12 cellular contexts compared by ENCODE assay signal in the genomic region with DNA sequence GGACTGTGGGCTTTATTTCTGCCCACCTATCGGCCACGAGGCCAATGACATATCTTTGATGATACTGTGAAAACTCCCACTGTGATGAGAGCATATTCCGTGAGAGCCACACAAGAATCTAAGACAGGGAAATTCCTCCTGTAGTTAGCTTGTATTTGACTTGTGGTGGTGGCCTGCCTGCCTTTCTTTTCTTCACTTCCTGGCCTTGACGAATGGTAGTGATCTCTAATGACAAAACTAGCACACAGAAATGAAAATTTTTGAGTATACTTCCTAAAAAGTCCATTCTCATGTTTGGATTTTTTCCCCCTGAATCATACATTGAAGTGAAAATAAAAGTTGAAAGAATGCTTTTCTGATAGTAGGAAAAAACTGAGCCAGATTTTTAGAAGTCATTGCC.
DNase-seq lines count a peak whose midpoint lies in the region; ATAC-seq and TF ChIP-seq lines count a peak whose summit lies in the region.
"Had no signal": no experiment of that assay in that cellular context is flagged by ENCODE, and none has a peak within 500 bp of the region (broad histone marks: within the 10 kb centered on the region; RNA-seq: fewer than 3 reads in every experiment).

No MANE protein-coding gene starts in this region.

- no peak for ATAC-seq in Right ventricle myocardium inferior

- H3K9me3 ChIP-seq in left ventricle myocardium inferior (replicated peaks) (no peaks in the 10 kb centered on the region), adipocyte (ENCODE audit: control insufficient read depth, low read length) (no peaks in the 10 kb centered on the region), tibial artery (no peaks in the 10 kb centered on the region)

- H3K4me1 ChIP-seq in left ventricle myocardium inferior, result peaks cover 21% of the 10 kb centered on the region
- H3K4me1 ChIP-seq in adipocyte (ENCODE audit: control insufficient read depth, insufficient read depth, low read length), result peaks cover 14% of the 10 kb centered on the region
- H3K4me1 ChIP-seq in tibial artery, result peaks cover 0 to 23% (median 8%) of the 10 kb centered on the region in 4 donors

- no peaks in the 10 kb centered on the region for H3K27me3 ChIP-seq in left ventricle myocardium inferior (ENCODE audit: low read depth)
- H3K27me3 ChIP-seq in adipocyte (replicated peaks; ENCODE audit: control insufficient read depth, insufficient read depth, low read length), result no peaks in the 10 kb centered on the region
- no peaks in the 10 kb centered on the region for H3K27me3 ChIP-seq in tibial artery

- intact Hi-C loops in left ventricle myocardium inferior (cut with micrococcal nuclease), result no loop called here
- intact Hi-C loops in Right ventricle myocardium inferior (cut with DNase I), result no loop called here
- intact Hi-C loops in tibial artery (cut with DNase I; ENCODE audit: low total_unique reads), result no loop called here

- in situ Hi-C loops in ACHN (cut with HindIII; ENCODE audit: low pct_ligation_motif_present, low pct_unique_long_range_greater_than_20kb, low sequenced_read_pairs), result no loop called here

- DNase-seq in left ventricle myocardium inferior (no peak), Right ventricle myocardium inferior (ENCODE audit: missing footprints) (no peak), adipocyte (ENCODE audit: low read depth) (peak; percentile 59), fibroblast of peridontal ligament (ENCODE audit: extremely low read depth) (peak; percentile 55), tibial artery (no peak), HK-2 (ENCODE audit: unreplicated experiment) (no peak), ACHN (no peak)
- DNase-seq in stimulated activated CD4-positive, alpha-beta T cell treated with anti-CD3 and anti-CD28 coated beads, Interleukin-4, amount 100 ng/mL, for 1 hour, result no peak
- DNase-seq: activated CD4-positive, alpha-beta T cell treated with anti-CD3 and anti-CD28 coated beads for 1 hour; Calu3; glutamatergic neuron; SHP77 treated with DMSO at 0.1 percent for 48 hours had no signal

- H3K27ac ChIP-seq in left ventricle myocardium inferior (replicated peaks) (peak overlapping the region; percentile 1), tibial artery (peak overlapping the region; percentile 52 to 72)

- H3K36me3 ChIP-seq in left ventricle myocardium inferior, result peaks cover 45% of the 10 kb centered on the region
- no peaks in the 10 kb centered on the region for H3K36me3 ChIP-seq in adipocyte (ENCODE audit: control insufficient read depth, insufficient read depth, low read length, severe bottlenecking)
- H3K36me3 ChIP-seq in tibial artery, result no peaks in the 10 kb centered on the region

- H3K9ac ChIP-seq in adipocyte (ENCODE audit: low read length), result peak overlapping the region; percentile 65

- H3K4me3 ChIP-seq in left ventricle myocardium inferior (no peak overlapping the region), adipocyte (ENCODE audit: low read length) (peak overlapping the region; percentile 50), tibial artery (no peak overlapping the region)

- TF ChIP-seq CTCF in left ventricle myocardium inferior (IDR thresholded peaks at IDR 0.05; ENCODE audit: borderline replicate concordance) (no peak), tibial artery (IDR thresholded peaks at IDR 0.05) (no peak)

Comparison
In these comparisons a context has a peak if more than half of its experiments do, and no peak if none do; other contexts are left out.
1. DNase-seq: peak in adipocyte (single experiment) and fibroblast of peridontal ligament (single experiment); none in left ventricle myocardium inferior (single experiment), Right ventricle myocardium inferior (single experiment), tibial artery (0 of 2), HK-2 (single experiment), ACHN (single experiment) and stimulated activated CD4-positive, alpha-beta T cell treated with anti-CD3 and anti-CD28 coated beads, Interleukin-4, amount 100 ng/mL, for 1 hour (single experiment).